ENCODE assay signal across 1 cellular context in the genomic region with DNA sequence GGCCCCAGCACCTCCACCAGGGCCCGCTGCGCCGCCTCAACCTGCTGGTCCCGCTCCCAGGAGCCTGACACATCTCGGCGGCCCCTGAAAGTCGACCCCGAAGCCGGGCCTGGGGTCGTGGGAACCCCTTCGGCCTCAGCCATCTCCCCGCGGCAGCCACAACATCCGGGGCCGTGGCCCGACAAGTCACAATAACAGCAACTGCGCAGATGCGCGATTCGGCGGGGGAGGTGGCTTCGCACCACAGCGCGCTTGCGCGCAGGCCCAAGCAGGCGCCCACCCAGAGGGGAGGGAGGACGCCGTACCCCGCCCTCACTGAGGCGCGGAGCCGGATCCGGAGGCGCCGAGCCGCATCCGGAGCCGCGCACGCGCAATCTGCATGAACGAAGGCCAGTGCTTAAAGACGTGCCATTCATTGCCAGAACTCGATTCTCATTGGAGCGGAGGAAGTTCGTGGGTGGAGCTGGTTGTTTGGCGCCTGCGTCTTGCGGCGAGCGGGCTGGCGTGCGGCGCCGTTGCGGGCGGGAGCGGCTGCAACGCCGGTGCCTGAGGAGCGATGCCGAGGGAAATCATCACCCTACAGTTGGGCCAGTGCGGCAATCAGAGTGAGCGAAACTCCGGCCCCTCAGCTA.
TF ChIP-seq lines count a peak whose summit lies in the region.

A gene with protein sequence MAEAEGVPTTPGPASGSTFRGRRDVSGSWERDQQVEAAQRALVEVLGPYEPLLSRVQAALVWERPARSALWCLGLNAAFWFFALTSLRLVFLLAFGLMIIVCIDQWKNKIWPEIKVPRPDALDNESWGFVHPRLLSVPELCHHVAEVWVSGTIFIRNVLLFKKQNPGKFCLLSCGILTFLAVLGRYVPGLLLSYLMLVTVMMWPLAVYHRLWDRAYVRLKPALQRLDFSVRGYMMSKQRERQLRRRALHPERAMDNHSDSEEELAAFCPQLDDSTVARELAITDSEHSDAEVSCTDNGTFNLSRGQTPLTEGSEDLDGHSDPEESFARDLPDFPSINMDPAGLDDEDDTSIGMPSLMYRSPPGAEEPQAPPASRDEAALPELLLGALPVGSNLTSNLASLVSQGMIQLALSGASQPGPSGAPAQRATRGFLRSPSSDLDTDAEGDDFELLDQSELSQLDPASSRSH (minus strand): TSS at position 193 of the 632 bp plus-strand sequence. CDS start 50 bp downstream, at position 143.
A gene (plus strand): TSS at position 502 of the 632 bp plus-strand sequence. CDS start 55 bp downstream, at position 557.

TF ChIP-seq in HepG2, 621 proteins besides CTCF, POLR2A, EP300 and RAD21 (continued from another document and continues in another):
- TF ChIP-seq, protein P1, sequence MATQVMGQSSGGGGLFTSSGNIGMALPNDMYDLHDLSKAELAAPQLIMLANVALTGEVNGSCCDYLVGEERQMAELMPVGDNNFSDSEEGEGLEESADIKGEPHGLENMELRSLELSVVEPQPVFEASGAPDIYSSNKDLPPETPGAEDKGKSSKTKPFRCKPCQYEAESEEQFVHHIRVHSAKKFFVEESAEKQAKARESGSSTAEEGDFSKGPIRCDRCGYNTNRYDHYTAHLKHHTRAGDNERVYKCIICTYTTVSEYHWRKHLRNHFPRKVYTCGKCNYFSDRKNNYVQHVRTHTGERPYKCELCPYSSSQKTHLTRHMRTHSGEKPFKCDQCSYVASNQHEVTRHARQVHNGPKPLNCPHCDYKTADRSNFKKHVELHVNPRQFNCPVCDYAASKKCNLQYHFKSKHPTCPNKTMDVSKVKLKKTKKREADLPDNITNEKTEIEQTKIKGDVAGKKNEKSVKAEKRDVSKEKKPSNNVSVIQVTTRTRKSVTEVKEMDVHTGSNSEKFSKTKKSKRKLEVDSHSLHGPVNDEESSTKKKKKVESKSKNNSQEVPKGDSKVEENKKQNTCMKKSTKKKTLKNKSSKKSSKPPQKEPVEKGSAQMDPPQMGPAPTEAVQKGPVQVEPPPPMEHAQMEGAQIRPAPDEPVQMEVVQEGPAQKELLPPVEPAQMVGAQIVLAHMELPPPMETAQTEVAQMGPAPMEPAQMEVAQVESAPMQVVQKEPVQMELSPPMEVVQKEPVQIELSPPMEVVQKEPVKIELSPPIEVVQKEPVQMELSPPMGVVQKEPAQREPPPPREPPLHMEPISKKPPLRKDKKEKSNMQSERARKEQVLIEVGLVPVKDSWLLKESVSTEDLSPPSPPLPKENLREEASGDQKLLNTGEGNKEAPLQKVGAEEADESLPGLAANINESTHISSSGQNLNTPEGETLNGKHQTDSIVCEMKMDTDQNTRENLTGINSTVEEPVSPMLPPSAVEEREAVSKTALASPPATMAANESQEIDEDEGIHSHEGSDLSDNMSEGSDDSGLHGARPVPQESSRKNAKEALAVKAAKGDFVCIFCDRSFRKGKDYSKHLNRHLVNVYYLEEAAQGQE (IDR thresholded peaks at IDR 0.05; ENCODE audit: borderline replicate concordance in 1 of 2, low read depth in 1 of 2, low read length in 2 of 2), result no peak
- TF ChIP-seq ZNF782 (CRISPR knock-in tag; IDR thresholded peaks at IDR 0.05; ENCODE audit: borderline replicate concordance) (no peak), CCAR2 (optimal IDR thresholded peaks at IDR 0.05; ENCODE audit: low read depth, low read length) (no peak), ZMYM4 (CRISPR knock-in tag; IDR thresholded peaks at IDR 0.05) (peak; percentile 71; the same call in 1 of the 2 replicates), ZNF749 (CRISPR knock-in tag; IDR thresholded peaks at IDR 0.05; ENCODE audit: borderline replicate concordance) (0 out of 2 replicates have a peak, but pooled peaks have one; percentile 68), FIP1L1 (IDR thresholded peaks at IDR 0.05; ENCODE audit: borderline replicate concordance, insufficient read depth, low read depth, low read length) (no peak), ZNF251 (CRISPR knock-in tag; IDR thresholded peaks at IDR 0.05) (no peak), POLR2AphosphoS2 (IDR thresholded peaks at IDR 0.05; ENCODE audit: low read depth, low read length) (peak; percentile 44; the same call in 1 of the 2 replicates), SKI (IDR thresholded peaks at IDR 0.05; ENCODE audit: partially characterized antibody) (no peak), KLF12 (CRISPR knock-in tag; IDR thresholded peaks at IDR 0.05; ENCODE audit: borderline replicate concordance) (peak; percentile 66), NFATC3 (CRISPR knock-in tag; IDR thresholded peaks at IDR 0.05) (peak; percentile 78), ERF (CRISPR knock-in tag; IDR thresholded peaks at IDR 0.05) (0 out of 2 replicates have a peak, but pooled peaks have one; percentile 24), MIXL1 (CRISPR knock-in tag; IDR thresholded peaks at IDR 0.05) (peak; percentile 35; the same call in 1 of the 2 replicates), PAF1 (CRISPR knock-in tag; IDR thresholded peaks at IDR 0.05) (no peak), PCBP1 (IDR thresholded peaks at IDR 0.05; ENCODE audit: borderline replicate concordance, low read depth, low read length) (no peak), CHD2 (IDR thresholded peaks at IDR 0.05; ENCODE audit: low read depth, low read length) (no peak; the same call in 1 of the 2 replicates), SIX4 (CRISPR knock-in tag; IDR thresholded peaks at IDR 0.05) (peak; percentile 28; the same call in 1 of the 2 replicates), SMARCC2 (IDR thresholded peaks at IDR 0.05) (no peak), ZFP41 (CRISPR knock-in tag; IDR thresholded peaks at IDR 0.05; ENCODE audit: borderline replicate concordance) (no peak), ZBTB42 (CRISPR knock-in tag; IDR thresholded peaks at IDR 0.05) (no peak; the same call in 1 of the 2 replicates), ZNF138 (CRISPR knock-in tag; IDR thresholded peaks at IDR 0.05; ENCODE audit: low read depth) (0 out of 2 replicates have a peak, but pooled peaks have one; percentile 77), ZNF180 (CRISPR knock-in tag; IDR thresholded peaks at IDR 0.05; ENCODE audit: borderline replicate concordance, low read depth) (peak; percentile 56; the same call in 1 of the 2 replicates), ZNF607 (CRISPR knock-in tag; IDR thresholded peaks at IDR 0.05; ENCODE audit: borderline replicate concordance) (peak; percentile 93), ZFP90 (CRISPR knock-in tag; IDR thresholded peaks at IDR 0.05; ENCODE audit: borderline replicate concordance) (peak; percentile 76; the same call in 1 of the 2 replicates), ZBTB3 (CRISPR knock-in tag; IDR thresholded peaks at IDR 0.05; ENCODE audit: borderline replicate concordance, low read depth) (peak; percentile 31; the same call in 1 of the 2 replicates), HNRNPUL1 (IDR thresholded peaks at IDR 0.05; ENCODE audit: low read depth, low read length) (peak; percentile 57; the same call in 1 of the 2 replicates), ATRX (CRISPR knock-in tag; IDR thresholded peaks at IDR 0.05; ENCODE audit: borderline replicate concordance) (no peak), HES4 (CRISPR knock-in tag; IDR thresholded peaks at IDR 0.05; ENCODE audit: borderline replicate concordance) (no peak), POLR2AphosphoS5 (IDR thresholded peaks at IDR 0.05; ENCODE audit: low read depth, low read length) (peak; percentile 92), ATF1 (CRISPR knock-in tag; IDR thresholded peaks at IDR 0.05) (no peak; the same call in 1 of the 2 replicates), ZNF274 (CRISPR knock-in tag; IDR thresholded peaks at IDR 0.05) (peak; percentile 97), FOXA1 (IDR thresholded peaks at IDR 0.05) (no peak), FOXA1 (CRISPR knock-in tag; IDR thresholded peaks at IDR 0.05) (peak; percentile 2; the same call in 1 of the 2 replicates), RBAK (CRISPR knock-in tag; IDR thresholded peaks at IDR 0.05) (0 out of 2 replicates have a peak, but pooled peaks have one; percentile 43), JARID2 (CRISPR knock-in tag; IDR thresholded peaks at IDR 0.05; ENCODE audit: insufficient replicate concordance) (no peak), HDAC1 (CRISPR knock-in tag; IDR thresholded peaks at IDR 0.05) (peak; percentile 78), ZNF121 (CRISPR knock-in tag; IDR thresholded peaks at IDR 0.05) (no peak), ZFY (CRISPR knock-in tag; IDR thresholded peaks at IDR 0.05) (peak; percentile 98), ZNF660 (CRISPR knock-in tag; IDR thresholded peaks at IDR 0.05; ENCODE audit: borderline replicate concordance, low read depth) (no peak), CREB1 (IDR thresholded peaks at IDR 0.05) (peak; percentile 59), CREB1 (CRISPR knock-in tag; IDR thresholded peaks at IDR 0.05) (peak; percentile 51; the same call in 1 of the 2 replicates)
- TF ChIP-seq, protein P2, sequence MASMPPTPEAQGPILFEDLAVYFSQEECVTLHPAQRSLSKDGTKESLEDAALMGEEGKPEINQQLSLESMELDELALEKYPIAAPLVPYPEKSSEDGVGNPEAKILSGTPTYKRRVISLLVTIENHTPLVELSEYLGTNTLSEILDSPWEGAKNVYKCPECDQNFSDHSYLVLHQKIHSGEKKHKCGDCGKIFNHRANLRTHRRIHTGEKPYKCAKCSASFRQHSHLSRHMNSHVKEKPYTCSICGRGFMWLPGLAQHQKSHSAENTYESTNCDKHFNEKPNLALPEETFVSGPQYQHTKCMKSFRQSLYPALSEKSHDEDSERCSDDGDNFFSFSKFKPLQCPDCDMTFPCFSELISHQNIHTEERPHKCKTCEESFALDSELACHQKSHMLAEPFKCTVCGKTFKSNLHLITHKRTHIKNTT (CRISPR knock-in tag; IDR thresholded peaks at IDR 0.05), result no peak
- TF ChIP-seq, protein P3, sequence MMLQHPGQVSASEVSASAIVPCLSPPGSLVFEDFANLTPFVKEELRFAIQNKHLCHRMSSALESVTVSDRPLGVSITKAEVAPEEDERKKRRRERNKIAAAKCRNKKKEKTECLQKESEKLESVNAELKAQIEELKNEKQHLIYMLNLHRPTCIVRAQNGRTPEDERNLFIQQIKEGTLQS (CRISPR knock-in tag; IDR thresholded peaks at IDR 0.05), result no peak
- TF ChIP-seq, protein P4, sequence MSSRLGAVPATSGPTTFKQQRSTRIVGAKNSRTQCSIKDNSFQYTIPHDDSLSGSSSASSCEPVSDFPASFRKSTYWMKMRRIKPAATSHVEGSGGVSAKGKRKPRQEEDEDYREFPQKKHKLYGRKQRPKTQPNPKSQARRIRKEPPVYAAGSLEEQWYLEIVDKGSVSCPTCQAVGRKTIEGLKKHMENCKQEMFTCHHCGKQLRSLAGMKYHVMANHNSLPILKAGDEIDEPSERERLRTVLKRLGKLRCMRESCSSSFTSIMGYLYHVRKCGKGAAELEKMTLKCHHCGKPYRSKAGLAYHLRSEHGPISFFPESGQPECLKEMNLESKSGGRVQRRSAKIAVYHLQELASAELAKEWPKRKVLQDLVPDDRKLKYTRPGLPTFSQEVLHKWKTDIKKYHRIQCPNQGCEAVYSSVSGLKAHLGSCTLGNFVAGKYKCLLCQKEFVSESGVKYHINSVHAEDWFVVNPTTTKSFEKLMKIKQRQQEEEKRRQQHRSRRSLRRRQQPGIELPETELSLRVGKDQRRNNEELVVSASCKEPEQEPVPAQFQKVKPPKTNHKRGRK (CRISPR knock-in tag; IDR thresholded peaks at IDR 0.05), result no peak
- TF ChIP-seq, protein P5, sequence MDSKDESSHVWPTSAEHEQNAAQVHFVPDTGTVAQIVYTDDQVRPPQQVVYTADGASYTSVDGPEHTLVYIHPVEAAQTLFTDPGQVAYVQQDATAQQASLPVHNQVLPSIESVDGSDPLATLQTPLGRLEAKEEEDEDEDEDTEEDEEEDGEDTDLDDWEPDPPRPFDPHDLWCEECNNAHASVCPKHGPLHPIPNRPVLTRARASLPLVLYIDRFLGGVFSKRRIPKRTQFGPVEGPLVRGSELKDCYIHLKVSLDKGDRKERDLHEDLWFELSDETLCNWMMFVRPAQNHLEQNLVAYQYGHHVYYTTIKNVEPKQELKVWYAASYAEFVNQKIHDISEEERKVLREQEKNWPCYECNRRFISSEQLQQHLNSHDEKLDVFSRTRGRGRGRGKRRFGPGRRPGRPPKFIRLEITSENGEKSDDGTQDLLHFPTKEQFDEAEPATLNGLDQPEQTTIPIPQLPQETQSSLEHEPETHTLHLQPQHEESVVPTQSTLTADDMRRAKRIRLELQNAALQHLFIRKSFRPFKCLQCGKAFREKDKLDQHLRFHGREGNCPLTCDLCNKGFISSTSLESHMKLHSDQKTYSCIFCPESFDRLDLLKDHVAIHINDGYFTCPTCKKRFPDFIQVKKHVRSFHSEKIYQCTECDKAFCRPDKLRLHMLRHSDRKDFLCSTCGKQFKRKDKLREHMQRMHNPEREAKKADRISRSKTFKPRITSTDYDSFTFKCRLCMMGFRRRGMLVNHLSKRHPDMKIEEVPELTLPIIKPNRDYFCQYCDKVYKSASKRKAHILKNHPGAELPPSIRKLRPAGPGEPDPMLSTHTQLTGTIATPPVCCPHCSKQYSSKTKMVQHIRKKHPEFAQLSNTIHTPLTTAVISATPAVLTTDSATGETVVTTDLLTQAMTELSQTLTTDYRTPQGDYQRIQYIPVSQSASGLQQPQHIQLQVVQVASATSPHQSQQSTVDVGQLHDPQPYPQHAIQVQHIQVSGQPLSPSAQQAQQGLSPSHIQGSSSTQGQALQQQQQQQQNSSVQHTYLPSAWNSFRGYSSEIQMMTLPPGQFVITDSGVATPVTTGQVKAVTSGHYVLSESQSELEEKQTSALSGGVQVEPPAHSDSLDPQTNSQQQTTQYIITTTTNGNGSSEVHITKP (CRISPR knock-in tag; IDR thresholded peaks at IDR 0.05; ENCODE audit: low read depth), result no peak
- TF ChIP-seq, protein P6, sequence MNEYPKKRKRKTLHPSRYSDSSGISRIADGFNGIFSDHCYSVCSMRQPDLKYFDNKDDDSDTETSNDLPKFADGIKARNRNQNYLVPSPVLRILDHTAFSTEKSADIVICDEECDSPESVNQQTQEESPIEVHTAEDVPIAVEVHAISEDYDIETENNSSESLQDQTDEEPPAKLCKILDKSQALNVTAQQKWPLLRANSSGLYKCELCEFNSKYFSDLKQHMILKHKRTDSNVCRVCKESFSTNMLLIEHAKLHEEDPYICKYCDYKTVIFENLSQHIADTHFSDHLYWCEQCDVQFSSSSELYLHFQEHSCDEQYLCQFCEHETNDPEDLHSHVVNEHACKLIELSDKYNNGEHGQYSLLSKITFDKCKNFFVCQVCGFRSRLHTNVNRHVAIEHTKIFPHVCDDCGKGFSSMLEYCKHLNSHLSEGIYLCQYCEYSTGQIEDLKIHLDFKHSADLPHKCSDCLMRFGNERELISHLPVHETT (CRISPR knock-in tag; conservative IDR thresholded peaks at IDR 0.05), result peak; percentile 12; the same call in 1 of the 2 replicates
- TF ChIP-seq, protein P7, sequence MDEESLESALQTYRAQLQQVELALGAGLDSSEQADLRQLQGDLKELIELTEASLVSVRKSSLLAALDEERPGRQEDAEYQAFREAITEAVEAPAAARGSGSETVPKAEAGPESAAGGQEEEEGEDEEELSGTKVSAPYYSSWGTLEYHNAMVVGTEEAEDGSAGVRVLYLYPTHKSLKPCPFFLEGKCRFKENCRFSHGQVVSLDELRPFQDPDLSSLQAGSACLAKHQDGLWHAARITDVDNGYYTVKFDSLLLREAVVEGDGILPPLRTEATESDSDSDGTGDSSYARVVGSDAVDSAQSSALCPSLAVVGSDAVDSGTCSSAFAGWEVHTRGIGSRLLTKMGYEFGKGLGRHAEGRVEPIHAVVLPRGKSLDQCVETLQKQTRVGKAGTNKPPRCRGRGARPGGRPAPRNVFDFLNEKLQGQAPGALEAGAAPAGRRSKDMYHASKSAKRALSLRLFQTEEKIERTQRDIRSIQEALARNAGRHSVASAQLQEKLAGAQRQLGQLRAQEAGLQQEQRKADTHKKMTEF (CRISPR knock-in tag; IDR thresholded peaks at IDR 0.05), result peak; percentile 85; the same call in 1 of the 2 replicates
- TF ChIP-seq, protein P8, sequence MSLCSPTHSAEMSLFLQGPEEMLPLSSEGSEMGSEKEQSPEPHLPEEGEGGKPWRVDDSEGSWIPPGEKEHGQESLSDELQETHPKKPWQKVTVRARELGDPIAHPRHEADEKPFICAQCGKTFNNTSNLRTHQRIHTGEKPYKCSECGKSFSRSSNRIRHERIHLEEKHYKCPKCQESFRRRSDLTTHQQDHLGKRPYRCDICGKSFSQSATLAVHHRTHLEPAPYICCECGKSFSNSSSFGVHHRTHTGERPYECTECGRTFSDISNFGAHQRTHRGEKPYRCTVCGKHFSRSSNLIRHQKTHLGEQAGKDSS (CRISPR knock-in tag; IDR thresholded peaks at IDR 0.05; ENCODE audit: borderline replicate concordance, low read depth), result no peak; the same call in 1 of the 2 replicates
